ENCODE assay signal across 1 cellular context in the genomic region with DNA sequence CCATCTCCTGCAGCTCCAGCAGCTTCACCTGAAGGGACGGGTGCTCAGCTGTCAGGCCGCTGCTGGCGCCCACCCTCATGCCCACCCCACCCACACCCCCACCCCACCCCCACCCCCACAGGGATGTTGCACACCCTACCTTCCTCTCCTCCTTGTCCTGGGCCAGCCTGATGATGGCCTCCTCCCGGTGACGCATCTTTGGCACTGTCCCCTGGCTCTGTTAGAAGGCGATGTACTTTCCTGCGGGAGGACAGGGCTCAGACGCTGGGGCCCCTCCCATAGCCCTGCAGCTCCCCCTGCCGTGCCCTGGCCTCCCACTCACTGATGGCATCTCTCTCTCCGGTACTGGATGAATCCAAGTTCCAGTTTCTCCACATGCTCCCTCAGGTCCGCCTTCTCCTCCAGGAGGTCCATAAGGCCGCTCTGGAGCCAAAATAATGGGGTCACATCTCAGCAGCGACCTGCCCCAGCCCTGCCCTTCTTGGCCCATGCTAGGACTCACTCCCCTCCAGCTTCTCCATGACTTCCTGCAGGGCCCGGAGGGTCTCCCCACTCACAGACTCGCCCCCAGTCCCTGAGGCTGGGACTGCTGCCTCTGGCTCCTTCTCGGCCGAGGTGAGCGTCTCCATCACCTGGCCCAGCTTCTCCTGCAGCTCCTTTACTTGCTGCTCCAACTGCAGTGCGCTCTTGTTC. TPM values are rescaled to one million over a fixed set of nuclear protein-coding genes. Genes with fewer than 3 reads are reported as not detected.
"Had no signal": no experiment of that assay in that cellular context is flagged by ENCODE, and none has a peak within 500 bp of the region (broad histone marks: within the 10 kb centered on the region; RNA-seq: fewer than 3 reads in every experiment).

No MANE protein-coding gene starts in this region.

RNA-seq across cellular contexts. Expression of a gene that starts 38.9 kb away (rescaled TPM):
- total RNA-seq: G401 had no signal
